In genomic region chr17:73311428-73311780, GRCh38 we compare ENCODE assay signal across 7 cellular contexts. TPM values are rescaled to one million over a fixed set of nuclear protein-coding genes. Genes with fewer than 3 reads are reported as not detected.
A peak's percentile ranks its signal among the peaks of the same experiment; 100 is the strongest.
DNase-seq lines count a peak whose midpoint lies in the region; ATAC-seq and TF ChIP-seq lines count a peak whose summit lies in the region.

No MANE protein-coding gene starts in this region.

- H3K4me3 ChIP-seq in OCI-LY1 (ENCODE audit: low read depth, low read length, poor library complexity, severe bottlenecking) (peak overlapping the region; percentile 47), neural cell (ENCODE audit: low read length) (peak overlapping the region; percentile 99)

- no peaks in the 10 kb centered on the region for H3K9me3 ChIP-seq in OCI-LY1 (ENCODE audit: low read length)
- H3K9me3 ChIP-seq in neural cell (ENCODE audit: low read length): no peaks in the 10 kb centered on the region

- H3K4me3 Mint-ChIP-seq in endothelial cell (ENCODE audit: unreplicated experiment): peak overlapping the region; percentile 93

- TF ChIP-seq CTCF in OCI-LY1 (IDR thresholded peaks at IDR 0.05; ENCODE audit: low read length) (no peak), endothelial cell (IDR thresholded peaks at IDR 0.05; ENCODE audit: unreplicated experiment) (no peak), neural cell (IDR thresholded peaks at IDR 0.05; ENCODE audit: poor library complexity, severe bottlenecking) (no peak)

- H3K27me3 Mint-ChIP-seq in endothelial cell (ENCODE audit: unreplicated experiment): peaks cover 11% of the 10 kb centered on the region

- no peaks in the 10 kb centered on the region for H3K36me3 Mint-ChIP-seq in endothelial cell (ENCODE audit: low read depth, unreplicated experiment)

- no peak for TF ChIP-seq RAD21 in neural cell (conservative IDR thresholded peaks at IDR 0.05)

- peak overlapping the region; percentile 52 for H3K4me2 ChIP-seq in OCI-LY1 (ENCODE audit: low read length)
- peak overlapping the region; percentile 6 for H3K4me2 ChIP-seq in neural cell (ENCODE audit: low read length)

- H3K36me3 ChIP-seq in OCI-LY1 (ENCODE audit: insufficient read depth, low read length) (no peaks in the 10 kb centered on the region), neural cell (ENCODE audit: insufficient read depth, low read length) (no peaks in the 10 kb centered on the region)

- H3K9ac ChIP-seq in OCI-LY1 (ENCODE audit: low read length): no peak overlapping the region
- peak overlapping the region; percentile 97 for H3K9ac ChIP-seq in neural cell (ENCODE audit: low read length)

- peaks cover 10% of the 10 kb centered on the region for H3K4me1 ChIP-seq in OCI-LY1 (ENCODE audit: insufficient read depth, low read length, severe bottlenecking)

- no peaks in the 10 kb centered on the region for H3K9me2 ChIP-seq in OCI-LY1 (ENCODE audit: low read depth, low read length)
- no peaks in the 10 kb centered on the region for H3K9me2 ChIP-seq in neural cell (ENCODE audit: insufficient read depth, low read length)

- no peak overlapping the region for H3K27ac ChIP-seq in OCI-LY1 (ENCODE audit: low read depth, low read length, poor library complexity, severe bottlenecking)
- peak overlapping the region; percentile 88 for H3K27ac ChIP-seq in neural cell (ENCODE audit: low read length)

- peak overlapping the region; percentile 78 for H3K27ac Mint-ChIP-seq in endothelial cell (ENCODE audit: unreplicated experiment)

- peak; percentile 17 for ATAC-seq in GM18511 (IDR thresholded peaks at IDR 0.05; ENCODE audit: unreplicated experiment)
- ATAC-seq in GM21825 (IDR thresholded peaks at IDR 0.05; ENCODE audit: unreplicated experiment): peak; percentile 6

- no peaks in the 10 kb centered on the region for H3K9me3 Mint-ChIP-seq in endothelial cell (ENCODE audit: unreplicated experiment)

- no peaks in the 10 kb centered on the region for H3F3A ChIP-seq in OCI-LY1 (ENCODE audit: insufficient read depth, low read length)
- H3F3A ChIP-seq in neural cell (ENCODE audit: insufficient read depth, low read length, poor library complexity, severe bottlenecking): no peaks in the 10 kb centered on the region

- DNase-seq in endothelial cell (ENCODE audit: low spot score): no peak
- no peak for DNase-seq in HuH-7 (ENCODE audit: low spot score)
- DNase-seq in NK-92 (lab: John Stamatoyannopoulos, UW; ENCODE audit: unreplicated experiment): no peak

- H3K79me2 ChIP-seq in OCI-LY1 (ENCODE audit: insufficient read depth, low read length): no peaks in the 10 kb centered on the region
- peaks cover 39% of the 10 kb centered on the region for H3K79me2 ChIP-seq in neural cell (replicated peaks; ENCODE audit: insufficient read depth, low read length)

- peaks cover 24% of the 10 kb centered on the region for H3K4me1 Mint-ChIP-seq in endothelial cell (ENCODE audit: unreplicated experiment)

- H2AFZ ChIP-seq in OCI-LY1 (ENCODE audit: low read length) (no peak overlapping the region), neural cell (ENCODE audit: low read depth, low read length) (peak overlapping the region; percentile 83)

- no peak for TF ChIP-seq EP300 in neural cell (conservative IDR thresholded peaks at IDR 0.05; ENCODE audit: poor library complexity, severe bottlenecking)

- H4K20me1 ChIP-seq in OCI-LY1 (ENCODE audit: insufficient read depth, low read length) (no peaks in the 10 kb centered on the region), neural cell (ENCODE audit: insufficient read depth) (no peaks in the 10 kb centered on the region)

- H3K27me3 ChIP-seq in OCI-LY1 (ENCODE audit: insufficient read depth, low read length): no peaks in the 10 kb centered on the region
- H3K27me3 ChIP-seq in neural cell (ENCODE audit: insufficient read depth, low read depth, low read length): no peaks in the 10 kb centered on the region

TF ChIP-seq in neural cell, 6 proteins besides CTCF, POLR2A, EP300 and RAD21:
- TF ChIP-seq TAF1 (IDR thresholded peaks at IDR 0.05; ENCODE audit: low read depth) (no peak), MXI1 (conservative IDR thresholded peaks at IDR 0.05; ENCODE audit: poor library complexity, severe bottlenecking) (peak; percentile 55)

RNA-seq across cellular contexts. Expression of gene CDC42EP4, which starts 0.4 kb away (rescaled TPM):
- 22.9 TPM for total RNA-seq in endothelial cell (ENCODE audit: unreplicated experiment)
- 19.4 and 29.0 TPM in 2 replicates for polyA plus RNA-seq in neural cell
- polyA minus RNA-seq in neural cell: 33.3 and 40.4 TPM in 2 replicates

RNA-seq across cellular contexts. Expression of gene CPSF4L, which starts 49.7 kb away (rescaled TPM):
- not detected for total RNA-seq in endothelial cell (ENCODE audit: unreplicated experiment)
- not detected in 2 replicates for polyA plus RNA-seq in neural cell
- 1.0 TPM in 1 of 2 replicates, not detected in the other for polyA minus RNA-seq in neural cell
